In genomic region chr1:69029649-69030048, GRCh38 we compare ENCODE assay signal across 2 cellular contexts.
TF ChIP-seq lines count a peak whose summit lies in the region.

No MANE protein-coding gene starts in this region.

TF ChIP-seq in GM23338, 12 proteins besides CTCF, POLR2A, EP300 and RAD21:
- TF ChIP-seq EZH2phosphoT487 (IDR thresholded peaks at IDR 0.05; ENCODE audit: unreplicated experiment) (no peak), STAT1 (IDR thresholded peaks at IDR 0.05; ENCODE audit: unreplicated experiment) (no peak), ZNF331 (CRISPR knock-in tag; IDR thresholded peaks at IDR 0.05; ENCODE audit: low read depth) (no peak), JUNB (IDR thresholded peaks at IDR 0.05; ENCODE audit: unreplicated experiment) (no peak)

TF ChIP-seq in H1, 55 proteins besides CTCF, POLR2A, EP300 and RAD21:
- no peak for TF ChIP-seq SIX5 (IDR thresholded peaks at IDR 0.05; ENCODE audit: low read depth, low read length)
- no peak for TF ChIP-seq HDAC6 (IDR thresholded peaks at IDR 0.05; ENCODE audit: low read depth, low read length)
- TF ChIP-seq YY1 (IDR thresholded peaks at IDR 0.05; ENCODE audit: low read depth, low read length), result no peak
- no peak for TF ChIP-seq SIN3A (conservative IDR thresholded peaks at IDR 0.05 in 1 of 2, IDR thresholded peaks at IDR 0.05 in 1 of 2; ENCODE audit: low read depth in 1 of 2, low read length in 2 of 2)
- no peak for TF ChIP-seq SRF (IDR thresholded peaks at IDR 0.05; ENCODE audit: low read depth, low read length)
- TF ChIP-seq EGR1 (IDR thresholded peaks at IDR 0.05; ENCODE audit: borderline replicate concordance, low read depth, low read length), result no peak
- TF ChIP-seq BACH1 (IDR thresholded peaks at IDR 0.05; ENCODE audit: low read length), result no peak
- no peak for TF ChIP-seq E2F6 (IDR thresholded peaks at IDR 0.05)
- TF ChIP-seq HDAC2 (IDR thresholded peaks at IDR 0.05; ENCODE audit: borderline replicate concordance in 1 of 2, low read depth in 2 of 2, low read length in 2 of 2), result no peak
- TF ChIP-seq NANOG (IDR thresholded peaks at IDR 0.05; ENCODE audit: insufficient read depth, low read depth, low read length, poor library complexity, severe bottlenecking), result no peak
- TF ChIP-seq ZNF274 (IDR thresholded peaks at IDR 0.05; ENCODE audit: borderline replicate concordance, extremely low read depth, low read length), result no peak
- no peak for TF ChIP-seq RFX5 (IDR thresholded peaks at IDR 0.05; ENCODE audit: borderline replicate concordance, low read depth, low read length)
- TF ChIP-seq JUND (IDR thresholded peaks at IDR 0.05; ENCODE audit: low read length), result no peak
- no peak for TF ChIP-seq ATF3 (IDR thresholded peaks at IDR 0.05; ENCODE audit: insufficient read depth, low read depth, low read length)
- TF ChIP-seq PHF8 (conservative IDR thresholded peaks at IDR 0.05; ENCODE audit: low read depth, low read length), result no peak
- TF ChIP-seq SP1 (IDR thresholded peaks at IDR 0.05; ENCODE audit: low read depth, low read length), result no peak
- no peak for TF ChIP-seq MAFK (IDR thresholded peaks at IDR 0.05; ENCODE audit: low read depth, low read length)
- TF ChIP-seq SAP30 (IDR thresholded peaks at IDR 0.05; ENCODE audit: insufficient read depth, insufficient replicate concordance, low read length), result no peak
- no peak for TF ChIP-seq TCF12 (IDR thresholded peaks at IDR 0.05; ENCODE audit: low read depth, low read length)
